Comparison of ENCODE assay signal across 8 cellular contexts in genomic region chr1:155049651-155050559, GRCh38. TPM values are rescaled to one million over a fixed set of nuclear protein-coding genes. Genes with fewer than 3 reads are reported as not detected.
DNase-seq lines count a peak whose midpoint lies in the region; ATAC-seq and TF ChIP-seq lines count a peak whose summit lies in the region.

No MANE protein-coding gene starts in this region.

- H4K20me1 ChIP-seq in PC-3 (ENCODE audit: low read length), result peaks cover 3% of the 10 kb centered on the region; the same call in 1 of the 2 replicates

- H3K4me3 ChIP-seq in PC-3 (ENCODE audit: low read length), result peak overlapping the region; percentile 95
- peak overlapping the region; percentile 74 for H3K4me3 ChIP-seq in ectodermal cell (ENCODE audit: insufficient read depth, low read depth, low read length)
- peak overlapping the region; percentile 87 to 92 for H3K4me3 ChIP-seq in neutrophil (ENCODE audit: low read depth in 1 of 2, low read length in 1 of 2)

- no peak for TF ChIP-seq CTCF in PC-3 (conservative IDR thresholded peaks at IDR 0.05; ENCODE audit: low read depth, low read length)
- no peak for TF ChIP-seq CTCF in neutrophil (IDR thresholded peaks at IDR 0.05)

- no peaks in the 10 kb centered on the region for H3K9me3 ChIP-seq in PC-3 (ENCODE audit: low read length)
- H3K9me3 ChIP-seq in ectodermal cell (ENCODE audit: control insufficient read depth, low read length), result no peaks in the 10 kb centered on the region
- no peaks in the 10 kb centered on the region for H3K9me3 ChIP-seq in neutrophil

- ATAC-seq in PC-3, result no peak

- H3K4me1 ChIP-seq in PC-3 (ENCODE audit: insufficient read depth, low read length) (peaks cover 44% of the 10 kb centered on the region), ectodermal cell (ENCODE audit: control insufficient read depth, insufficient read depth, low read length) (peaks cover 28% of the 10 kb centered on the region), neutrophil (ENCODE audit: control insufficient read depth in 1 of 2, insufficient read depth in 1 of 2, low read depth in 1 of 2, low read length in 1 of 2) (peaks cover 38 to 43% of the 10 kb centered on the region in 2 experiments)

- H3K36me3 ChIP-seq in PC-3 (ENCODE audit: low read depth, low read length) (peaks cover 16% of the 10 kb centered on the region; the same call in 1 of the 2 replicates), ectodermal cell (ENCODE audit: control insufficient read depth, insufficient read depth, low read length) (no peaks in the 10 kb centered on the region), neutrophil (peaks cover 7% of the 10 kb centered on the region)

- H3K27me3 ChIP-seq in PC-3 (ENCODE audit: low read length), result no peaks in the 10 kb centered on the region
- H3K27me3 ChIP-seq in ectodermal cell (ENCODE audit: control insufficient read depth, insufficient read depth, low read length, poor library complexity, severe bottlenecking), result peaks cover 22% of the 10 kb centered on the region
- H3K27me3 ChIP-seq in neutrophil, result no peaks in the 10 kb centered on the region

- peak overlapping the region; percentile 87 for H3K9ac ChIP-seq in PC-3 (ENCODE audit: low read length)

- H3K79me2 ChIP-seq in PC-3 (ENCODE audit: low read length), result peaks cover 35% of the 10 kb centered on the region

- H2AFZ ChIP-seq in PC-3 (ENCODE audit: low read length), result peak overlapping the region; percentile 90

- H3K27ac ChIP-seq in PC-3 (ENCODE audit: low read length) (peak overlapping the region; percentile 67), ectodermal cell (ENCODE audit: insufficient read depth, low read depth, low read length, poor library complexity, severe bottlenecking) (no peak overlapping the region), neutrophil (peak overlapping the region; percentile 88)

- H3K9me2 ChIP-seq in PC-3 (replicated peaks; ENCODE audit: low read length), result no peaks in the 10 kb centered on the region

- 35 to 39% methylated on average over 10 of the region's 10 CpGs for WGBS in ectodermal cell, 2 experiments

- TSS peak; percentile 36 for BruUV-seq in PC-3 (replicated peaks; lab: Mats Ljungman, UMichigan)

- peak; percentile 59 for DNase-seq in DMS 273 (lab: John Stamatoyannopoulos, UW; ENCODE audit: unreplicated experiment)
- DNase-seq in DMS 273 treated with DMSO at 0.1 percent for 48 hours (lab: John Stamatoyannopoulos, UW), result no peak
- peak; percentile 57 for DNase-seq in PC-3
- DNase-seq in UCSD-AML1 (lab: John Stamatoyannopoulos, UW; ENCODE audit: unreplicated experiment), result no peak
- DNase-seq in COLO668 (lab: John Stamatoyannopoulos, UW; ENCODE audit: unreplicated experiment), result no peak
- DNase-seq in stimulated activated CD4-positive, alpha-beta T cell treated with anti-CD3 and anti-CD28 coated beads, Interleukin-4, amount 100 ng/mL, for 4 hours, result no peak

- H3F3A ChIP-seq in PC-3 (ENCODE audit: low read length, unreplicated experiment), result peaks cover 8% of the 10 kb centered on the region

- peak overlapping the region; percentile 100 for H3K4me2 ChIP-seq in PC-3 (ENCODE audit: low read length)

- intact Hi-C loops in PC-3 (cut with micrococcal nuclease), result loop anchor here (2.0 to 5.0 kb wide), 2 partner anchors 33 to 47 kb away; partner anchors contain the start of gene ZBTB7B

- POLR2A ChIA-PET in PC-3 (lab: Charles Lee; ENCODE audit: unreplicated experiment), result interaction anchor here (1.1 kb wide), 1 partner anchor 35 kb away, joined by 14 read pairs; no protein-coding TSS in a partner anchor

- CTCF ChIA-PET in PC-3 (lab: Charles Lee), result interaction anchor here (0.5 to 3.4 kb wide), 3 partner anchors 32 to 232 kb away, joined by 4 to 41 read pairs (median 5); no protein-coding TSS in a partner anchor

RNA-seq across cellular contexts. Expression of gene ADAM15, which starts 1.2 kb away (rescaled TPM):
- total RNA-seq in PC-3 (2014; rRNA removed), result 334 and 384 TPM in 2 replicates
- polyA plus RNA-seq in ectodermal cell (2013, experiment 1 of 4), result 34.7 TPM
- 31.6 TPM for polyA plus RNA-seq in ectodermal cell (2013, experiment 2 of 4)
- polyA plus RNA-seq in ectodermal cell (2013, experiment 3 of 4), result 21.0 TPM
- 22.3 TPM for polyA plus RNA-seq in ectodermal cell (2013, experiment 4 of 4)

RNA-seq across cellular contexts. Expression of gene EFNA4, which starts 13.6 kb away (rescaled TPM):
- total RNA-seq in PC-3 (2014; rRNA removed), result 36.7 and 37.4 TPM in 2 replicates
- 26.4 TPM for polyA plus RNA-seq in ectodermal cell (2013, experiment 1 of 4)
- 21.2 TPM for polyA plus RNA-seq in ectodermal cell (2013, experiment 2 of 4)
- 23.0 TPM for polyA plus RNA-seq in ectodermal cell (2013, experiment 3 of 4)
- 24.4 TPM for polyA plus RNA-seq in ectodermal cell (2013, experiment 4 of 4)

RNA-seq across cellular contexts. Expression of gene DCST1, which starts 16.3 kb away (rescaled TPM):
- total RNA-seq in PC-3 (2014; rRNA removed), result not detected in 2 replicates
- not detected for polyA plus RNA-seq in ectodermal cell (2013, experiment 1 of 4)
- polyA plus RNA-seq in ectodermal cell (2013, experiment 2 of 4), result not detected
- polyA plus RNA-seq in ectodermal cell (2013, experiment 3 of 4), result not detected
- polyA plus RNA-seq in ectodermal cell (2013, experiment 4 of 4), result not detected

RNA-seq across cellular contexts. Expression of gene DCST2, which starts 16.3 kb away (rescaled TPM):
- total RNA-seq in PC-3 (2014; rRNA removed), result 0.18 and 3.0 TPM in 2 replicates
- 2.0 TPM for polyA plus RNA-seq in ectodermal cell (2013, experiment 1 of 4)
- polyA plus RNA-seq in ectodermal cell (2013, experiment 2 of 4), result 2.2 TPM
- polyA plus RNA-seq in ectodermal cell (2013, experiment 3 of 4), result 2.4 TPM
- polyA plus RNA-seq in ectodermal cell (2013, experiment 4 of 4), result 4.4 TPM

RNA-seq across cellular contexts. Expression of gene EFNA3, which starts 28.7 kb away (rescaled TPM):
- total RNA-seq in PC-3 (2014; rRNA removed), result 16.2 and 23.5 TPM in 2 replicates
- polyA plus RNA-seq in ectodermal cell (2013, experiment 1 of 4), result 8.6 TPM
- 7.6 TPM for polyA plus RNA-seq in ectodermal cell (2013, experiment 2 of 4)
- polyA plus RNA-seq in ectodermal cell (2013, experiment 3 of 4), result 7.6 TPM
- polyA plus RNA-seq in ectodermal cell (2013, experiment 4 of 4), result 6.8 TPM

Comparison
In these comparisons a context has a peak if more than half of its experiments do, and no peak if none do; other contexts are left out.
1. DNase-seq: peak in DMS 273 (single experiment) and PC-3 (single experiment); none in DMS 273 treated with DMSO at 0.1 percent for 48 hours (single experiment), UCSD-AML1 (single experiment), COLO668 (single experiment) and stimulated activated CD4-positive, alpha-beta T cell treated with anti-CD3 and anti-CD28 coated beads, Interleukin-4, amount 100 ng/mL, for 4 hours (0 of 2).
2. Peak in every context shown above with its lines, with median percentiles within 50 percentile points of each other: H3K4me3 ChIP-seq.